ENCODE assay signal across 17 cellular contexts in the genomic region with DNA sequence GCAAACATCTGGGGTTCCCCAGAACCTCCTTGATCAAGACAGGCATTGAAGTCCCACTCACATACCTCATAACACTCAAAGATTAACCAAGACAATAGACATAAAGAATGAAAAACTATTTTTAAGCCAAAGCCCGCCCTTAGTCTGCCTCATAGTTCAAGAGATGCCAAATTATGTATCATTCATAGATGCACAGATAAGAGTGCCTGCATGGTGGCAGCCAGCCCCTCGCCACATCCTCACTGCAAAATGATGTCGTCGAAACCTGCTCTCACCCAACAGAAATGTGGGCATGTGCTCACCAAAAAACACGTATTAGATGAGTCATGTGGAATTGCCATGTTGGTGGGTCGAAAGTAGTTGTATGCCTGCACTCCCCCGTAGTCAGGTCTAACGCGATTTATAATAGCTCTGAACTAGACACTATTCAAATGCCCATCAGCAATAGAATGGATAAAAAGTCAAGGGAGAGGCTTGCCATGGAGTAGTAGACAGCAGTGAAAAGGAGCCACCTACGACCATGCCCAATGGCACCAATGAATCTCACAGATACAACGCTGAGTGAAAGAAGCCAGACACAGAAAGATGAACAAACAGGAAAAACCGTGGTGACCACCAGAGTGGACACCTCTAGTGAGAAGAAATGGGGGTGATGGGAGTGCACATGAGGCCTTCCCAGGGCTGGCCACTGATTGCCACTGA.
DNase-seq lines count a peak whose midpoint lies in the region; ATAC-seq, FAIRE-seq and TF ChIP-seq lines count a peak whose summit lies in the region.
"Had no signal": no experiment of that assay in that cellular context is flagged by ENCODE, and none has a peak within 500 bp of the region (broad histone marks: within the 10 kb centered on the region; RNA-seq: fewer than 3 reads in every experiment).

No MANE protein-coding gene starts in this region.

- no peak for TF ChIP-seq POLR2A in HepG2 (IDR thresholded peaks at IDR 0.05; ENCODE audit: insufficient read depth in 1 of 2, low read depth in 2 of 2, low read length in 2 of 2)
- TF ChIP-seq POLR2A in right lobe of liver (IDR thresholded peaks at IDR 0.05), result no peak

- H3K79me2 ChIP-seq in SK-N-SH (ENCODE audit: insufficient read depth), result no peaks in the 10 kb centered on the region
- no peaks in the 10 kb centered on the region for H3K79me2 ChIP-seq in HepG2 (ENCODE audit: insufficient read depth, low read length)

- H3K4me2 ChIP-seq in SK-N-SH, result no peak overlapping the region
- H3K4me2 ChIP-seq in HepG2 (ENCODE audit: low read depth, low read length), result no peak overlapping the region
- H3K4me2 ChIP-seq: PC-9 had no signal

- no peak for ATAC-seq in SK-N-SH treated with all-trans-retinoic acid at 6 μM for 48 hours
- ATAC-seq in HepG2, result no peak
- ATAC-seq in right lobe of liver, result no peak
- no peak for ATAC-seq in RWPE2 (ENCODE audit: low read depth)
- peak; percentile 72 for ATAC-seq in stimulated activated effector memory CD8-positive, alpha-beta T cell treated with anti-CD3 and anti-CD28 coated beads, Interleukin-12 subunit alpha, Interleukin-12 subunit beta, amount 100 ng/mL, for 72 hours

- no peaks in the 10 kb centered on the region for H3F3A ChIP-seq in SK-N-SH (replicated peaks; ENCODE audit: insufficient read depth)

- H3K36me3 ChIP-seq in SK-N-SH (replicated peaks in 1 of 2; ENCODE audit: control insufficient read depth in 1 of 2, insufficient read depth in 2 of 2, low read length in 1 of 2), result no peaks in the 10 kb centered on the region
- H3K36me3 ChIP-seq in HepG2 (replicated peaks in 1 of 2; ENCODE audit: control insufficient read depth in 1 of 2, insufficient read depth in 2 of 2, low read length in 2 of 2), result no peaks in the 10 kb centered on the region
- no peaks in the 10 kb centered on the region for H3K36me3 ChIP-seq in right lobe of liver
- no peaks in the 10 kb centered on the region for H3K36me3 ChIP-seq in RWPE2 (ENCODE audit: low read depth)

- H2AFZ ChIP-seq in SK-N-SH (ENCODE audit: low read depth) (no peak overlapping the region), HepG2 (ENCODE audit: low read length) (no peak overlapping the region)
- H2AFZ ChIP-seq: PC-9 had no signal

- H3K9me3 ChIP-seq in SK-N-SH, result no peaks in the 10 kb centered on the region
- no peaks in the 10 kb centered on the region for H3K9me3 ChIP-seq in HepG2 (ENCODE audit: low read length)
- no peaks in the 10 kb centered on the region for H3K9me3 ChIP-seq in right lobe of liver
- H3K9me3 ChIP-seq in RWPE2 (ENCODE audit: severe bottlenecking), result no peaks in the 10 kb centered on the region

- no peak overlapping the region for H3K4me3 Mint-ChIP-seq in stimulated activated effector memory CD8-positive, alpha-beta T cell treated with anti-CD3 and anti-CD28 coated beads, Interleukin-12 subunit alpha, Interleukin-12 subunit beta, amount 100 ng/mL, for 72 hours
- no peak overlapping the region for H3K4me3 Mint-ChIP-seq in activated naive CD4-positive, alpha-beta T cell treated with anti-CD3 and anti-CD28 coated beads, Interleukin-2, amount 10 ng/mL, durations not matched to agents 7 days and 5 days
- H3K4me3 Mint-ChIP-seq: H9 had no signal

- no peaks in the 10 kb centered on the region for H3K9me3 Mint-ChIP-seq in stimulated activated effector memory CD8-positive, alpha-beta T cell treated with anti-CD3 and anti-CD28 coated beads, Interleukin-12 subunit alpha, Interleukin-12 subunit beta, amount 100 ng/mL, for 72 hours
- H3K9me3 Mint-ChIP-seq in activated naive CD4-positive, alpha-beta T cell treated with anti-CD3 and anti-CD28 coated beads, Interleukin-2, amount 10 ng/mL, durations not matched to agents 7 days and 5 days, result no peaks in the 10 kb centered on the region
- H3K9me3 Mint-ChIP-seq: H9 had no signal

- H3K4me3 ChIP-seq in SK-N-SH (ENCODE audit: low read depth in 2 of 2, low read length in 1 of 2) (no peak overlapping the region), HepG2 (replicated peaks in 1 of 3; ENCODE audit: insufficient read depth in 1 of 3, low read depth in 2 of 3, low read length in 3 of 3) (no peak overlapping the region), right lobe of liver (no peak overlapping the region), RWPE2 (ENCODE audit: severe bottlenecking) (no peak overlapping the region)
- H3K4me3 ChIP-seq: PC-9 had no signal

- H3K27ac ChIP-seq in SK-N-SH (ENCODE audit: low read depth in 2 of 2, low read length in 1 of 2), result no peak overlapping the region
- no peak overlapping the region for H3K27ac ChIP-seq in HepG2 (ENCODE audit: extremely low read length, insufficient read depth, low read length)
- no peak overlapping the region for H3K27ac ChIP-seq in right lobe of liver
- no peak overlapping the region for H3K27ac ChIP-seq in RWPE2 (ENCODE audit: poor library complexity, severe bottlenecking)
- H3K27ac ChIP-seq: 22Rv1, PC-9 had no signal

- no peak for TF ChIP-seq CTCF in SK-N-SH (IDR thresholded peaks at IDR 0.05)
- TF ChIP-seq CTCF in HepG2 (CRISPR knock-in tag; IDR thresholded peaks at IDR 0.05), result no peak
- no peak for TF ChIP-seq CTCF in right lobe of liver (IDR thresholded peaks at IDR 0.05)
- TF ChIP-seq CTCF in RWPE2 (IDR thresholded peaks at IDR 0.05; ENCODE audit: poor library complexity, severe bottlenecking), result no peak

- H3K27ac Mint-ChIP-seq in stimulated activated effector memory CD8-positive, alpha-beta T cell treated with anti-CD3 and anti-CD28 coated beads, Interleukin-12 subunit alpha, Interleukin-12 subunit beta, amount 100 ng/mL, for 72 hours, result no peak overlapping the region
- no peak overlapping the region for H3K27ac Mint-ChIP-seq in activated naive CD4-positive, alpha-beta T cell treated with anti-CD3 and anti-CD28 coated beads, Interleukin-2, amount 10 ng/mL, durations not matched to agents 7 days and 5 days
- H3K27ac Mint-ChIP-seq: H9 had no signal

- DNase-seq in SK-N-SH (no peak), HepG2 (ENCODE audit: low spot score) (no peak), right lobe of liver (no peak), RWPE2 (ENCODE audit: low spot score) (peak; percentile 8), dermis blood vessel endothelial cell (no peak)
- DNase-seq in stimulated activated effector memory CD8-positive, alpha-beta T cell treated with anti-CD3 and anti-CD28 coated beads, Interleukin-12 subunit alpha, Interleukin-12 subunit beta, amount 100 ng/mL, for 72 hours (ENCODE audit: low spot score in 2 of 2), result no peak
- DNase-seq in activated naive CD4-positive, alpha-beta T cell treated with anti-CD3 and anti-CD28 coated beads, Interleukin-2, amount 10 ng/mL, durations not matched to agents 7 days and 5 days, result no peak
- DNase-seq: C1 segment of cervical spinal cord, DMS 273 treated with DMSO at 0.1 percent for 48 hours, H9, NCI-H1092 treated with DMSO at 0.1 percent for 48 hours, NCI-H1694 treated with DMSO at 0.1 percent for 48 hours, NCI-H69, PC-9, SHP77 had no signal

- H3K36me3 Mint-ChIP-seq in stimulated activated effector memory CD8-positive, alpha-beta T cell treated with anti-CD3 and anti-CD28 coated beads, Interleukin-12 subunit alpha, Interleukin-12 subunit beta, amount 100 ng/mL, for 72 hours, result no peaks in the 10 kb centered on the region
- H3K36me3 Mint-ChIP-seq in activated naive CD4-positive, alpha-beta T cell treated with anti-CD3 and anti-CD28 coated beads, Interleukin-2, amount 10 ng/mL, durations not matched to agents 7 days and 5 days, result no peaks in the 10 kb centered on the region

- H3K4me1 ChIP-seq in SK-N-SH (ENCODE audit: control insufficient read depth in 1 of 2, insufficient read depth in 2 of 2, low read depth in 1 of 2, low read length in 1 of 2) (no peaks in the 10 kb centered on the region), HepG2 (ENCODE audit: insufficient read depth, low read length) (peaks cover 6% of the 10 kb centered on the region), right lobe of liver (no peaks in the 10 kb centered on the region), RWPE2 (ENCODE audit: insufficient read depth, poor library complexity, severe bottlenecking) (no peaks in the 10 kb centered on the region)

- H3K9me2 ChIP-seq in SK-N-SH, result no peaks in the 10 kb centered on the region

- WGBS in SK-N-SH (ENCODE audit: low lambda C conversion rate), result 42% methylated on average over 12 of the region's 12 CpGs
- 78% methylated on average over 12 of the region's 12 CpGs for WGBS in HepG2 (ENCODE audit: low lambda C conversion rate)
- WGBS in right lobe of liver (ENCODE audit: insufficient coverage, low coverage, low lambda C conversion rate, missing lambda C conversion rate), result 84% methylated on average over 9 of the region's 12 CpGs

- CTCF ChIA-PET in SK-N-SH (lab: Yijun Ruan, JAX), result interaction anchor here (1.5 kb wide), 1 partner anchor 25 kb away, joined by 3 read pairs; no protein-coding TSS in a partner anchor
- CTCF ChIA-PET in HepG2 (lab: Yijun Ruan, JAX; ENCODE audit: low intra/inter-chr PET ratio, low total read pairs), result no interaction called here
- CTCF ChIA-PET in activated naive CD4-positive, alpha-beta T cell treated with anti-CD3 and anti-CD28 coated beads, Interleukin-2, amount 10 ng/mL, durations not matched to agents 7 days and 5 days (lab: Charles Lee), result no interaction called here

- in situ Hi-C loops in HepG2 (cut with HindIII; ENCODE audit: extremely low pct_ligation_motif_present, low pct_unique_long_range_greater_than_20kb), result no loop called here

- no peak for TF ChIP-seq RAD21 in SK-N-SH (IDR thresholded peaks at IDR 0.05; ENCODE audit: low read length)
- TF ChIP-seq RAD21 in HepG2 (CRISPR knock-in tag; IDR thresholded peaks at IDR 0.05), result no peak

- TF ChIP-seq EP300 in SK-N-SH (IDR thresholded peaks at IDR 0.05; ENCODE audit: borderline replicate concordance in 1 of 2, low read depth in 1 of 2, low read length in 1 of 2), result no peak
- TF ChIP-seq EP300 in HepG2 (IDR thresholded peaks at IDR 0.05; ENCODE audit: low read depth in 2 of 2, low read length in 2 of 2), result no peak
- no peak for TF ChIP-seq EP300 in HepG2 (CRISPR knock-in tag; IDR thresholded peaks at IDR 0.05; ENCODE audit: borderline replicate concordance)

- intact Hi-C loops in HepG2 (cut with micrococcal nuclease; ENCODE audit: unreplicated experiment) (no loop called here), right lobe of liver (cut with DNase I) (no loop called here)

- no peak overlapping the region for H3K9ac ChIP-seq in SK-N-SH
- H3K9ac ChIP-seq in HepG2 (ENCODE audit: insufficient read depth, low read depth, low read length), result no peak overlapping the region

- peaks cover 29% of the 10 kb centered on the region for H3K27me3 ChIP-seq in SK-N-SH (ENCODE audit: insufficient read depth)
- no peaks in the 10 kb centered on the region for H3K27me3 ChIP-seq in HepG2 (ENCODE audit: control insufficient read depth in 1 of 2, insufficient read depth in 2 of 2, low read length in 2 of 2)
- H3K27me3 ChIP-seq in right lobe of liver, result no peaks in the 10 kb centered on the region
- H3K27me3 ChIP-seq in RWPE2 (ENCODE audit: insufficient read depth, poor library complexity, severe bottlenecking), result no peaks in the 10 kb centered on the region

- no TSS peak for BruUV-seq in HepG2 (replicated peaks; lab: Mats Ljungman, UMichigan)

- FAIRE-seq in HepG2 (lab: Jason Lieb, UNC), result peak; percentile 4

- peaks cover 5% of the 10 kb centered on the region for H3K4me1 Mint-ChIP-seq in stimulated activated effector memory CD8-positive, alpha-beta T cell treated with anti-CD3 and anti-CD28 coated beads, Interleukin-12 subunit alpha, Interleukin-12 subunit beta, amount 100 ng/mL, for 72 hours
- H3K4me1 Mint-ChIP-seq in activated naive CD4-positive, alpha-beta T cell treated with anti-CD3 and anti-CD28 coated beads, Interleukin-2, amount 10 ng/mL, durations not matched to agents 7 days and 5 days, result peaks cover 8% of the 10 kb centered on the region

- POLR2A ChIA-PET in SK-N-SH (lab: Yijun Ruan, JAX) (no interaction called here), HepG2 (lab: Yijun Ruan, JAX) (no interaction called here)

- peaks cover 7% of the 10 kb centered on the region for H3K27me3 Mint-ChIP-seq in activated naive CD4-positive, alpha-beta T cell treated with anti-CD3 and anti-CD28 coated beads, Interleukin-2, amount 10 ng/mL, durations not matched to agents 7 days and 5 days

- H4K20me1 ChIP-seq in SK-N-SH (ENCODE audit: insufficient read depth) (no peaks in the 10 kb centered on the region), HepG2 (ENCODE audit: insufficient read depth, low read length) (no peaks in the 10 kb centered on the region)
